8 cellular contexts compared by ENCODE assay signal in the genomic region with DNA sequence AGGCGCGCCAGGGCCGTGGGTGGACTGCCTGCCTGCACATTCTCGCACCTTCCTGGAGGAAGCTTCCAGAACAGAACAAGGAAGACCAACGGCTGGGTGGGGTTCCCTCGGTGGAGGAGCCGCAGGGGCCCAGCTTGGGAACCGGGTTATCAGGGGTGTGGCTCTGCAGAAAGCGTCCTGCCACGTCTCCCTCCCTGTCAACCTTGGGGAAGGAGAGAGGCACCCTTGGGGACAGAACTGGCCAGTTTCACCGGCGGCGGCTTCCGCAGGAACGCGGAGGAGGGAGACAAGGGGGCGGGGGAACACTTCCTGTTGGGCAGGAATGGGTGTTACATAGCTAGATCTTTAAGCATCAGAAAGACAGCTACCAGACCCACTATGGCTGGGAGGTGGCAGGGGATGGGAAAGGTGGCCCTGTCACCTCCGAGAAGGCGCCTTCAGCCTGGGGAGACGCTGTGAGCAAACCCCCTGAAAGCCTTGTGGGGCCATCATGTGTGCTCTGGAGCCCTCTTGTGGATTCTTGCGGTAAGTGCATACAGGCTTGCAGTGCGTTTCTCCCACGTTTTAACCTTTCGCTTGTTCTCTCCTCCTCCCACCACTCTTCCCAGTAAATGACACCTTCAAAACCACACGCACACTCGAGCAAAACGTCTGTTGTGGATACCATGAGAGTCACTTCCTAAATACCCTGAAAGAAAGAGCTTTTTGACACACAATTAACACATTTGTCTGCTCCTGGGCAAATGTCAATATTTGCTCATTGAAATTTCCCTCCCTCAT. TPM values are rescaled to one million over a fixed set of nuclear protein-coding genes. Genes with fewer than 3 reads are reported as not detected.
DNase-seq lines count a peak whose midpoint lies in the region.

No MANE protein-coding gene starts in this region.

- H3K4me3 ChIP-seq in MG63 = peak overlapping the region; percentile 14

- DNase-seq in AG08396 (ENCODE audit: low spot score) (peak; percentile 75), GM19240 (ENCODE audit: insufficient read length, low spot score) (peak; percentile 69), MG63 (peak; percentile 30), SK-N-DZ (ENCODE audit: low spot score) (peak; percentile 77), globus pallidus (ENCODE audit: low spot score) (peak; percentile 77), occipital lobe (lab: John Stamatoyannopoulos, UW) (peak; percentile 59), superior temporal gyrus (ENCODE audit: extremely low spot score) (peak; percentile 94)
- DNase-seq in activated naive CD4-positive, alpha-beta T cell treated with anti-CD3 and anti-CD28 coated beads, Interleukin-2, amount 10 ng/mL, durations not matched to agents 7 days and 5 days = peak; percentile 82

- H3K27me3 ChIP-seq in MG63 = peaks cover 3% of the 10 kb centered on the region; the same call in 1 of the 2 replicates

- CTCF ChIA-PET in activated naive CD4-positive, alpha-beta T cell treated with anti-CD3 and anti-CD28 coated beads, Interleukin-2, amount 10 ng/mL, durations not matched to agents 7 days and 5 days (lab: Charles Lee) = interaction anchor here (0.8 to 4.8 kb wide), 30 partner anchors 12 to 504 kb away, joined by 3 to 88 read pairs (median 5); partner anchors contain the start of genes GOLT1A and REN

- no peaks in the 10 kb centered on the region for H3K36me3 Mint-ChIP-seq in activated naive CD4-positive, alpha-beta T cell treated with anti-CD3 and anti-CD28 coated beads, Interleukin-2, amount 10 ng/mL, durations not matched to agents 7 days and 5 days

- peak overlapping the region; percentile 60 for H3K4me3 Mint-ChIP-seq in activated naive CD4-positive, alpha-beta T cell treated with anti-CD3 and anti-CD28 coated beads, Interleukin-2, amount 10 ng/mL, durations not matched to agents 7 days and 5 days

- peaks cover 10% of the 10 kb centered on the region for H3K4me1 Mint-ChIP-seq in activated naive CD4-positive, alpha-beta T cell treated with anti-CD3 and anti-CD28 coated beads, Interleukin-2, amount 10 ng/mL, durations not matched to agents 7 days and 5 days

- H3K27me3 Mint-ChIP-seq in activated naive CD4-positive, alpha-beta T cell treated with anti-CD3 and anti-CD28 coated beads, Interleukin-2, amount 10 ng/mL, durations not matched to agents 7 days and 5 days = peaks cover 57% of the 10 kb centered on the region

- H3K36me3 ChIP-seq in MG63 = no peaks in the 10 kb centered on the region

- H3K9me3 Mint-ChIP-seq in activated naive CD4-positive, alpha-beta T cell treated with anti-CD3 and anti-CD28 coated beads, Interleukin-2, amount 10 ng/mL, durations not matched to agents 7 days and 5 days = no peaks in the 10 kb centered on the region

- H3K9me3 ChIP-seq in MG63 = no peaks in the 10 kb centered on the region

- H3K27ac Mint-ChIP-seq in activated naive CD4-positive, alpha-beta T cell treated with anti-CD3 and anti-CD28 coated beads, Interleukin-2, amount 10 ng/mL, durations not matched to agents 7 days and 5 days = no peak overlapping the region

RNA-seq across cellular contexts. Expression of gene PLEKHA6, which starts 3.8 kb away (rescaled TPM):
- not detected in 2 replicates for total RNA-seq in MG63 (2014; rRNA removed; shearing (Covaris generic); ENCODE audit: low replicate concordance)
- polyA plus RNA-seq in SK-N-DZ (2014; cell fraction: cytosol; rRNA removed) = 17.1 and 19.1 TPM in 2 replicates
- polyA plus RNA-seq in SK-N-DZ (2014; cell fraction: nucleus; rRNA removed) = 31.2 and 68.2 TPM in 2 replicates
- total RNA-seq in occipital lobe = 7.5 TPM

RNA-seq across cellular contexts. Expression of gene PPP1R15B, which starts 48.1 kb away (rescaled TPM):
- 35.0 and 36.8 TPM in 2 replicates for total RNA-seq in MG63 (2014; rRNA removed; shearing (Covaris generic); ENCODE audit: low replicate concordance)
- 38.7 and 40.1 TPM in 2 replicates for polyA plus RNA-seq in SK-N-DZ (2014; cell fraction: cytosol; rRNA removed)
- 12.8 and 17.6 TPM in 2 replicates for polyA plus RNA-seq in SK-N-DZ (2014; cell fraction: nucleus; rRNA removed)
- total RNA-seq in occipital lobe = 43.4 TPM

Comparison
In these comparisons a context has a peak if more than half of its experiments do, and no peak if none do; other contexts are left out.
1. Peak in every context shown above with its lines: DNase-seq and H3K4me3 ChIP-seq.
2. DNase-seq: peak in every context shown above with its lines; median percentile 94 in superior temporal gyrus; 82 in activated naive CD4-positive, alpha-beta T cell treated with anti-CD3 and anti-CD28 coated beads, Interleukin-2, amount 10 ng/mL, durations not matched to agents 7 days and 5 days; 77 in SK-N-DZ; 77 in globus pallidus; 75 in AG08396; 69 in GM19240; 59 in occipital lobe; 30 in MG63.